Comparison of ENCODE assay signal across 1 cellular context in the genomic region with DNA sequence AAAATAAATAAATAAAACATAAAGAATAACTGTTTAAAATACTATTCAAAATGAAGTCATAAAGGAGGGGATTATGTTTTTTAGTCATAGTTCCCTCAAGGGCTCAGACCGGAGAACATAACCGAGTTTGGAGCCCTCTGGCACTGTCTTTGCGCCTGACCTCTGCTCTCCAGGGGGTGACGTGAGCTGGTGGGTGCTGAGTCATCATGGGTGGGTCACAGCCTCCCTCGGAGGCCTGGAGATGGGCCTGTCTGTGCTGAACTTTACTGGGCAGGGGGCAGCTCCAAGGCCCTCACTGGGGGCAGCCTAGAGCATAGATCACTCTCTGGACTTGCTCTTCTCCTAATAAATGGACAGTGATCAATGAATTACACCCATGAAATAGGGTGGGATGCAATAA.
A peak's percentile ranks its signal among the peaks of the same experiment; 100 is the strongest.
TF ChIP-seq lines count a peak whose summit lies in the region.

No MANE protein-coding gene starts in this region.

TF ChIP-seq in HepG2, 621 proteins besides CTCF, POLR2A, EP300 and RAD21 (continued from another document and continues in another):
- TF ChIP-seq, protein P1, sequence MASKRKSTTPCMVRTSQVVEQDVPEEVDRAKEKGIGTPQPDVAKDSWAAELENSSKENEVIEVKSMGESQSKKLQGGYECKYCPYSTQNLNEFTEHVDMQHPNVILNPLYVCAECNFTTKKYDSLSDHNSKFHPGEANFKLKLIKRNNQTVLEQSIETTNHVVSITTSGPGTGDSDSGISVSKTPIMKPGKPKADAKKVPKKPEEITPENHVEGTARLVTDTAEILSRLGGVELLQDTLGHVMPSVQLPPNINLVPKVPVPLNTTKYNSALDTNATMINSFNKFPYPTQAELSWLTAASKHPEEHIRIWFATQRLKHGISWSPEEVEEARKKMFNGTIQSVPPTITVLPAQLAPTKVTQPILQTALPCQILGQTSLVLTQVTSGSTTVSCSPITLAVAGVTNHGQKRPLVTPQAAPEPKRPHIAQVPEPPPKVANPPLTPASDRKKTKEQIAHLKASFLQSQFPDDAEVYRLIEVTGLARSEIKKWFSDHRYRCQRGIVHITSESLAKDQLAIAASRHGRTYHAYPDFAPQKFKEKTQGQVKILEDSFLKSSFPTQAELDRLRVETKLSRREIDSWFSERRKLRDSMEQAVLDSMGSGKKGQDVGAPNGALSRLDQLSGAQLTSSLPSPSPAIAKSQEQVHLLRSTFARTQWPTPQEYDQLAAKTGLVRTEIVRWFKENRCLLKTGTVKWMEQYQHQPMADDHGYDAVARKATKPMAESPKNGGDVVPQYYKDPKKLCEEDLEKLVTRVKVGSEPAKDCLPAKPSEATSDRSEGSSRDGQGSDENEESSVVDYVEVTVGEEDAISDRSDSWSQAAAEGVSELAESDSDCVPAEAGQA (IDR thresholded peaks at IDR 0.05; ENCODE audit: low read depth), result peak; percentile 76; the same call in 1 of the 2 replicates
- TF ChIP-seq, protein P1 (CRISPR knock-in tag; IDR thresholded peaks at IDR 0.05; ENCODE audit: borderline replicate concordance), result no peak
- TF ChIP-seq, protein P2, sequence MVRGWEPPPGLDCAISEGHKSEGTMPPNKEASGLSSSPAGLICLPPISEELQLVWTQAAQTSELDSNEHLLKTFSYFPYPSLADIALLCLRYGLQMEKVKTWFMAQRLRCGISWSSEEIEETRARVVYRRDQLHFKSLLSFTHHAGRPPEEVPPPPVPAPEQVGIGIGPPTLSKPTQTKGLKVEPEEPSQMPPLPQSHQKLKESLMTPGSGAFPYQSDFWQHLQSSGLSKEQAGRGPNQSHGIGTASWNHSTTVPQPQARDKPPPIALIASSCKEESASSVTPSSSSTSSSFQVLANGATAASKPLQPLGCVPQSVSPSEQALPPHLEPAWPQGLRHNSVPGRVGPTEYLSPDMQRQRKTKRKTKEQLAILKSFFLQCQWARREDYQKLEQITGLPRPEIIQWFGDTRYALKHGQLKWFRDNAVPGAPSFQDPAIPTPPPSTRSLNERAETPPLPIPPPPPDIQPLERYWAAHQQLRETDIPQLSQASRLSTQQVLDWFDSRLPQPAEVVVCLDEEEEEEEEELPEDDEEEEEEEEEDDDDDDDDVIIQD (CRISPR knock-in tag; IDR thresholded peaks at IDR 0.05; ENCODE audit: low read depth), result peak; percentile 43; the same call in 1 of the 2 replicates
- TF ChIP-seq RBFOX2 (IDR thresholded peaks at IDR 0.05; ENCODE audit: low read depth, low read length) (no peak), ZSCAN21 (CRISPR knock-in tag; IDR thresholded peaks at IDR 0.05; ENCODE audit: borderline replicate concordance) (no peak), HDAC2 (CRISPR knock-in tag; IDR thresholded peaks at IDR 0.05) (0 out of 2 replicates have a peak, but pooled peaks have one; percentile 19), ZNF792 (CRISPR knock-in tag; IDR thresholded peaks at IDR 0.05) (no peak), JUND (CRISPR knock-in tag; IDR thresholded peaks at IDR 0.05) (peak; percentile 82), HNRNPUL1 (IDR thresholded peaks at IDR 0.05; ENCODE audit: low read depth, low read length) (no peak), SRY (CRISPR knock-in tag; IDR thresholded peaks at IDR 0.05) (no peak), NR2F6 (IDR thresholded peaks at IDR 0.05) (peak; percentile 73), NR2F6 (CRISPR knock-in tag; IDR thresholded peaks at IDR 0.05) (peak; percentile 83), MED1 (CRISPR knock-in tag; IDR thresholded peaks at IDR 0.05) (0 out of 2 replicates have a peak, but pooled peaks have one; percentile 22), MAF1 (CRISPR knock-in tag; IDR thresholded peaks at IDR 0.05; ENCODE audit: borderline replicate concordance) (no peak), ZNF570 (CRISPR knock-in tag; IDR thresholded peaks at IDR 0.05; ENCODE audit: borderline replicate concordance) (no peak), ZNF703 (CRISPR knock-in tag; IDR thresholded peaks at IDR 0.05; ENCODE audit: borderline replicate concordance) (no peak), ZBTB21 (CRISPR knock-in tag; IDR thresholded peaks at IDR 0.05) (peak; percentile 61; the same call in 1 of the 2 replicates), ZNF10 (CRISPR knock-in tag; IDR thresholded peaks at IDR 0.05; ENCODE audit: borderline replicate concordance, low read depth) (no peak), ZNF256 (CRISPR knock-in tag; conservative IDR thresholded peaks at IDR 0.05) (no peak), ZC3H13 (CRISPR knock-in tag; IDR thresholded peaks at IDR 0.05) (no peak), YEATS4 (CRISPR knock-in tag; IDR thresholded peaks at IDR 0.05; ENCODE audit: borderline replicate concordance) (no peak), MLLT10 (CRISPR knock-in tag; IDR thresholded peaks at IDR 0.05) (no peak), ZSCAN9 (CRISPR knock-in tag; IDR thresholded peaks at IDR 0.05; ENCODE audit: borderline replicate concordance) (no peak), POGZ (CRISPR knock-in tag; IDR thresholded peaks at IDR 0.05) (peak; percentile 69; the same call in 1 of the 2 replicates)
- TF ChIP-seq, protein P3, sequence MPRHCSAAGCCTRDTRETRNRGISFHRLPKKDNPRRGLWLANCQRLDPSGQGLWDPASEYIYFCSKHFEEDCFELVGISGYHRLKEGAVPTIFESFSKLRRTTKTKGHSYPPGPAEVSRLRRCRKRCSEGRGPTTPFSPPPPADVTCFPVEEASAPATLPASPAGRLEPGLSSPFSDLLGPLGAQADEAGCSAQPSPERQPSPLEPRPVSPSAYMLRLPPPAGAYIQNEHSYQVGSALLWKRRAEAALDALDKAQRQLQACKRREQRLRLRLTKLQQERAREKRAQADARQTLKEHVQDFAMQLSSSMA (CRISPR knock-in tag; IDR thresholded peaks at IDR 0.05), result no peak
- TF ChIP-seq, protein P4, sequence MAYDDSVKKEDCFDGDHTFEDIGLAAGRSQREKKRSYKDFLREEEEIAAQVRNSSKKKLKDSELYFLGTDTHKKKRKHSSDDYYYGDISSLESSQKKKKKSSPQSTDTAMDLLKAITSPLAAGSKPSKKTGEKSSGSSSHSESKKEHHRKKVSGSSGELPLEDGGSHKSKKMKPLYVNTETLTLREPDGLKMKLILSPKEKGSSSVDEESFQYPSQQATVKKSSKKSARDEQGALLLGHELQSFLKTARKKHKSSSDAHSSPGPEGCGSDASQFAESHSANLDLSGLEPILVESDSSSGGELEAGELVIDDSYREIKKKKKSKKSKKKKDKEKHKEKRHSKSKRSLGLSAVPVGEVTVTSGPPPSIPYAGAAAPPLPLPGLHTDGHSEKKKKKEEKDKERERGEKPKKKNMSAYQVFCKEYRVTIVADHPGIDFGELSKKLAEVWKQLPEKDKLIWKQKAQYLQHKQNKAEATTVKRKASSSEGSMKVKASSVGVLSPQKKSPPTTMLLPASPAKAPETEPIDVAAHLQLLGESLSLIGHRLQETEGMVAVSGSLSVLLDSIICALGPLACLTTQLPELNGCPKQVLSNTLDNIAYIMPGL (CRISPR knock-in tag; IDR thresholded peaks at IDR 0.05; ENCODE audit: borderline replicate concordance in 1 of 2, low read depth in 1 of 2), result peak in 1 of 2 experiments; percentile 43; a peak in 1 of 4 replicates
- TF ChIP-seq, protein P5, sequence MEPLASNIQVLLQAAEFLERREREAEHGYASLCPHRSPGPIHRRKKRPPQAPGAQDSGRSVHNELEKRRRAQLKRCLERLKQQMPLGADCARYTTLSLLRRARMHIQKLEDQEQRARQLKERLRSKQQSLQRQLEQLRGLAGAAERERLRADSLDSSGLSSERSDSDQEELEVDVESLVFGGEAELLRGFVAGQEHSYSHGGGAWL (CRISPR knock-in tag; IDR thresholded peaks at IDR 0.05), result no peak
- TF ChIP-seq, protein P6, sequence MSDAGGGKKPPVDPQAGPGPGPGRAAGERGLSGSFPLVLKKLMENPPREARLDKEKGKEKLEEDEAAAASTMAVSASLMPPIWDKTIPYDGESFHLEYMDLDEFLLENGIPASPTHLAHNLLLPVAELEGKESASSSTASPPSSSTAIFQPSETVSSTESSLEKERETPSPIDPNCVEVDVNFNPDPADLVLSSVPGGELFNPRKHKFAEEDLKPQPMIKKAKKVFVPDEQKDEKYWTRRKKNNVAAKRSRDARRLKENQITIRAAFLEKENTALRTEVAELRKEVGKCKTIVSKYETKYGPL (CRISPR knock-in tag; IDR thresholded peaks at IDR 0.05), result no peak
- TF ChIP-seq, protein P7, sequence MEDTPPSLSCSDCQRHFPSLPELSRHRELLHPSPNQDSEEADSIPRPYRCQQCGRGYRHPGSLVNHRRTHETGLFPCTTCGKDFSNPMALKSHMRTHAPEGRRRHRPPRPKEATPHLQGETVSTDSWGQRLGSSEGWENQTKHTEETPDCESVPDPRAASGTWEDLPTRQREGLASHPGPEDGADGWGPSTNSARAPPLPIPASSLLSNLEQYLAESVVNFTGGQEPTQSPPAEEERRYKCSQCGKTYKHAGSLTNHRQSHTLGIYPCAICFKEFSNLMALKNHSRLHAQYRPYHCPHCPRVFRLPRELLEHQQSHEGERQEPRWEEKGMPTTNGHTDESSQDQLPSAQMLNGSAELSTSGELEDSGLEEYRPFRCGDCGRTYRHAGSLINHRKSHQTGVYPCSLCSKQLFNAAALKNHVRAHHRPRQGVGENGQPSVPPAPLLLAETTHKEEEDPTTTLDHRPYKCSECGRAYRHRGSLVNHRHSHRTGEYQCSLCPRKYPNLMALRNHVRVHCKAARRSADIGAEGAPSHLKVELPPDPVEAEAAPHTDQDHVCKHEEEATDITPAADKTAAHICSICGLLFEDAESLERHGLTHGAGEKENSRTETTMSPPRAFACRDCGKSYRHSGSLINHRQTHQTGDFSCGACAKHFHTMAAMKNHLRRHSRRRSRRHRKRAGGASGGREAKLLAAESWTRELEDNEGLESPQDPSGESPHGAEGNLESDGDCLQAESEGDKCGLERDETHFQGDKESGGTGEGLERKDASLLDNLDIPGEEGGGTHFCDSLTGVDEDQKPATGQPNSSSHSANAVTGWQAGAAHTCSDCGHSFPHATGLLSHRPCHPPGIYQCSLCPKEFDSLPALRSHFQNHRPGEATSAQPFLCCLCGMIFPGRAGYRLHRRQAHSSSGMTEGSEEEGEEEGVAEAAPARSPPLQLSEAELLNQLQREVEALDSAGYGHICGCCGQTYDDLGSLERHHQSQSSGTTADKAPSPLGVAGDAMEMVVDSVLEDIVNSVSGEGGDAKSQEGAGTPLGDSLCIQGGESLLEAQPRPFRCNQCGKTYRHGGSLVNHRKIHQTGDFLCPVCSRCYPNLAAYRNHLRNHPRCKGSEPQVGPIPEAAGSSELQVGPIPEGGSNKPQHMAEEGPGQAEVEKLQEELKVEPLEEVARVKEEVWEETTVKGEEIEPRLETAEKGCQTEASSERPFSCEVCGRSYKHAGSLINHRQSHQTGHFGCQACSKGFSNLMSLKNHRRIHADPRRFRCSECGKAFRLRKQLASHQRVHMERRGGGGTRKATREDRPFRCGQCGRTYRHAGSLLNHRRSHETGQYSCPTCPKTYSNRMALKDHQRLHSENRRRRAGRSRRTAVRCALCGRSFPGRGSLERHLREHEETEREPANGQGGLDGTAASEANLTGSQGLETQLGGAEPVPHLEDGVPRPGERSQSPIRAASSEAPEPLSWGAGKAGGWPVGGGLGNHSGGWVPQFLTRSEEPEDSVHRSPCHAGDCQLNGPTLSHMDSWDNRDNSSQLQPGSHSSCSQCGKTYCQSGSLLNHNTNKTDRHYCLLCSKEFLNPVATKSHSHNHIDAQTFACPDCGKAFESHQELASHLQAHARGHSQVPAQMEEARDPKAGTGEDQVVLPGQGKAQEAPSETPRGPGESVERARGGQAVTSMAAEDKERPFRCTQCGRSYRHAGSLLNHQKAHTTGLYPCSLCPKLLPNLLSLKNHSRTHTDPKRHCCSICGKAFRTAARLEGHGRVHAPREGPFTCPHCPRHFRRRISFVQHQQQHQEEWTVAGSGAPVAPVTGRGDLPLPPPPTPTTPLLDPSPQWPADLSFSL (CRISPR knock-in tag; IDR thresholded peaks at IDR 0.05), result no peak
- TF ChIP-seq, protein P8, sequence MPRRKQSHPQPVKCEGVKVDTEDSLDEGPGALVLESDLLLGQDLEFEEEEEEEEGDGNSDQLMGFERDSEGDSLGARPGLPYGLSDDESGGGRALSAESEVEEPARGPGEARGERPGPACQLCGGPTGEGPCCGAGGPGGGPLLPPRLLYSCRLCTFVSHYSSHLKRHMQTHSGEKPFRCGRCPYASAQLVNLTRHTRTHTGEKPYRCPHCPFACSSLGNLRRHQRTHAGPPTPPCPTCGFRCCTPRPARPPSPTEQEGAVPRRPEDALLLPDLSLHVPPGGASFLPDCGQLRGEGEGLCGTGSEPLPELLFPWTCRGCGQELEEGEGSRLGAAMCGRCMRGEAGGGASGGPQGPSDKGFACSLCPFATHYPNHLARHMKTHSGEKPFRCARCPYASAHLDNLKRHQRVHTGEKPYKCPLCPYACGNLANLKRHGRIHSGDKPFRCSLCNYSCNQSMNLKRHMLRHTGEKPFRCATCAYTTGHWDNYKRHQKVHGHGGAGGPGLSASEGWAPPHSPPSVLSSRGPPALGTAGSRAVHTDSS (CRISPR knock-in tag; conservative IDR thresholded peaks at IDR 0.05), result no peak
- TF ChIP-seq, protein P9, sequence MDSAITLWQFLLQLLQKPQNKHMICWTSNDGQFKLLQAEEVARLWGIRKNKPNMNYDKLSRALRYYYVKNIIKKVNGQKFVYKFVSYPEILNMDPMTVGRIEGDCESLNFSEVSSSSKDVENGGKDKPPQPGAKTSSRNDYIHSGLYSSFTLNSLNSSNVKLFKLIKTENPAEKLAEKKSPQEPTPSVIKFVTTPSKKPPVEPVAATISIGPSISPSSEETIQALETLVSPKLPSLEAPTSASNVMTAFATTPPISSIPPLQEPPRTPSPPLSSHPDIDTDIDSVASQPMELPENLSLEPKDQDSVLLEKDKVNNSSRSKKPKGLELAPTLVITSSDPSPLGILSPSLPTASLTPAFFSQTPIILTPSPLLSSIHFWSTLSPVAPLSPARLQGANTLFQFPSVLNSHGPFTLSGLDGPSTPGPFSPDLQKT (CRISPR knock-in tag; IDR thresholded peaks at IDR 0.05; ENCODE audit: borderline replicate concordance), result no peak
- TF ChIP-seq, protein P10, sequence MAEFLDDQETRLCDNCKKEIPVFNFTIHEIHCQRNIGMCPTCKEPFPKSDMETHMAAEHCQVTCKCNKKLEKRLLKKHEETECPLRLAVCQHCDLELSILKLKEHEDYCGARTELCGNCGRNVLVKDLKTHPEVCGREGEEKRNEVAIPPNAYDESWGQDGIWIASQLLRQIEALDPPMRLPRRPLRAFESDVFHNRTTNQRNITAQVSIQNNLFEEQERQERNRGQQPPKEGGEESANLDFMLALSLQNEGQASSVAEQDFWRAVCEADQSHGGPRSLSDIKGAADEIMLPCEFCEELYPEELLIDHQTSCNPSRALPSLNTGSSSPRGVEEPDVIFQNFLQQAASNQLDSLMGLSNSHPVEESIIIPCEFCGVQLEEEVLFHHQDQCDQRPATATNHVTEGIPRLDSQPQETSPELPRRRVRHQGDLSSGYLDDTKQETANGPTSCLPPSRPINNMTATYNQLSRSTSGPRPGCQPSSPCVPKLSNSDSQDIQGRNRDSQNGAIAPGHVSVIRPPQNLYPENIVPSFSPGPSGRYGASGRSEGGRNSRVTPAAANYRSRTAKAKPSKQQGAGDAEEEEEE (CRISPR knock-in tag; IDR thresholded peaks at IDR 0.05; ENCODE audit: borderline replicate concordance), result no peak
